In the genomic region with DNA sequence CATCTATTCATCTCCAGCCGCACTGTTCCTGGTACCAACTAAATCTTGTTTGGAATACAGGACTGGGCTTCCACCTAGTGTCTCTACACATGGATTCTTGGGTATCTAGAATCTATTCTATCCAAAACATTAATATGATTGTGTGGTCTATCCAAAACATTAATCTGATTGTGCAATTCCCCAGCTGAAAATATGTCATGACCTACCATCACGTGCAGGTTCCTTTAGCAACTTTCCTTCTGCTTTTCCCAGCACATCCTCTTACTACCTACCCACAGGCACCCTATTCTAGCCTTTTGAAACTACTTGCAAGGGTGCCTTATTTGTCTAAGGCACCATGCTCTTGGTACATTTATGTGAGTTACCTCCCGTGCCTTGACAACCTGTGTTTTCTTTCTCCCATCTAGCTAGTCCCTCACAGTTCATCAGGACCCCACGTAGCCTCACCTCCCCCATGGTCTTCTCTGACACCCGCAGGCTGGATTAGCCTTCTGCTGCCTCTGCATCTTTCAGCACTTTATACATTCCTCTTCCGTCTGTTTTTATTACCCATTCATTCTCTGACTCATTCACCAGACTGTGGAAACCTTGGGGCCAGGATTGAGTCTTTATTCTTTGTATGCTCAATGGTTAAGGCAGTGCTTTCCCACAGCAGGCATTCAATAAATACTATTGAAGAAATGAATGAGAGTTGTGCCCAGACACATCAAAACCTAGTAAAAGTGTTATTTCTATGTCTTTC, we compare ENCODE assay signal across 24 cellular contexts.
DNase-seq lines count a peak whose midpoint lies in the region; ATAC-seq and TF ChIP-seq lines count a peak whose summit lies in the region.
"Had no signal": no experiment of that assay in that cellular context is flagged by ENCODE, and none has a peak within 500 bp of the region (broad histone marks: within the 10 kb centered on the region; RNA-seq: fewer than 3 reads in every experiment).

No MANE protein-coding gene starts in this region.

- no peak for TF ChIP-seq CTCF in astrocyte of the spinal cord (IDR thresholded peaks at IDR 0.05; ENCODE audit: low read depth, low read length)

- H3K4me3 ChIP-seq in astrocyte of the spinal cord (ENCODE audit: low read depth, low read length) = no peak overlapping the region
- H3K4me3 ChIP-seq: gastrocnemius medialis, K562, ovary, right lobe of liver had no signal

- peak; percentile 45 for DNase-seq in EL
- DNase-seq in MV-4-11 (lab: John Stamatoyannopoulos, UW) = peak; percentile 62
- peak; percentile 52 for DNase-seq in astrocyte of the spinal cord (ENCODE audit: low read depth, low spot score)
- DNase-seq in kidney tubule cell (ENCODE audit: low spot score) = peak; percentile 15
- no peak for DNase-seq in stimulated activated CD4-positive, alpha-beta T cell treated with anti-CD3 and anti-CD28 coated beads, Interleukin-15, amount 100 ng/mL, for 24 hours
- no peak for DNase-seq in islet precursor cell
- DNase-seq in NCI-H1092 (lab: John Stamatoyannopoulos, UW) = no peak
- DNase-seq: ACHN; activated CD4-positive, alpha-beta T cell treated with anti-CD3 and anti-CD28 coated beads, Interleukin-2, amount 50 U/mL, for 48 hours; activated effector memory CD4-positive, alpha-beta T cell treated with Interleukin-2 at 50 U/mL for 16 hours; activated naive CD8-positive, alpha-beta T cell treated with anti-CD3 and anti-CD28 coated beads for 36 hours; C1 segment of cervical spinal cord; effector CD4-positive, alpha-beta T cell; gastrocnemius medialis; hypothalamus; NCI-H1694 treated with DMSO at 0.1 percent for 48 hours; NCI-H2171 treated with DMSO at 0.1 percent for 48 hours; NCI-H526 treated with DMSO at 0.1 percent for 48 hours; ovary; right lobe of liver; T1000 had no signal

- no peak for ATAC-seq in HG03457 (IDR thresholded peaks at IDR 0.05; ENCODE audit: unreplicated experiment)
- ATAC-seq: gastrocnemius medialis; K562; natural killer cell treated with Interleukin-12 subunit alpha and Interleukin-12 subunit beta and Interleukin-15 and Interleukin-18, amount 100 ng/mL, for 72 hours; right lobe of liver had no signal

- in situ Hi-C loops in astrocyte of the spinal cord (cut with HindIII; ENCODE audit: low sequenced_read_pairs) = no loop called here

Comparison
In these comparisons a context has a peak if more than half of its experiments do, and no peak if none do; other contexts are left out.
1. DNase-seq: peak in EL (single experiment), MV-4-11 (single experiment), astrocyte of the spinal cord (single experiment) and kidney tubule cell (single experiment); none in stimulated activated CD4-positive, alpha-beta T cell treated with anti-CD3 and anti-CD28 coated beads, Interleukin-15, amount 100 ng/mL, for 24 hours (single experiment), islet precursor cell (single experiment) and NCI-H1092 (single experiment).